ENCODE assay signal across 21 cellular contexts in genomic region chr6:122797537-122797936, GRCh38. TPM values are rescaled to one million over a fixed set of nuclear protein-coding genes. Genes with fewer than 3 reads are reported as not detected.
DNase-seq lines count a peak whose midpoint lies in the region; ATAC-seq, FAIRE-seq and TF ChIP-seq lines count a peak whose summit lies in the region.
"Had no signal": no experiment of that assay in that cellular context is flagged by ENCODE, and none has a peak within 500 bp of the region (broad histone marks: within the 10 kb centered on the region; RNA-seq: fewer than 3 reads in every experiment).

No MANE protein-coding gene starts in this region.

- H4K20me1 ChIP-seq in keratinocyte (ENCODE audit: control insufficient read depth, extremely low read depth, insufficient read depth, low read length), result no peaks in the 10 kb centered on the region

- H3K9me1 ChIP-seq in keratinocyte (ENCODE audit: control insufficient read depth, extremely low read depth, insufficient read depth, low read length), result peaks cover 2% of the 10 kb centered on the region

- no peak overlapping the region for H2AFZ ChIP-seq in keratinocyte (ENCODE audit: control insufficient read depth, low read length)

- DNase-seq in keratinocyte (ENCODE audit: low read depth, low spot score) (no peak), cortex of kidney (lab: John Stamatoyannopoulos, UW) (no peak), NCI-H345 (lab: John Stamatoyannopoulos, UW) (no peak), 8988T (no peak)
- DNase-seq: activated CD8-positive, alpha-beta memory T cell treated with anti-CD3 and anti-CD28 coated beads, Interleukin-2, amount 50 U/mL, for 4 hours; AML-193; aorta; NCI-H2171; NCI-H82; stimulated activated naive CD4-positive, alpha-beta T cell treated with Interleukin-2 at 50 U/mL for 16 hours had no signal

- dilution Hi-C loops in keratinocyte (cut with MboI; ENCODE audit: extremely low pct_ligation_motif_present, low sequenced_read_pairs), result no loop called here

- no peak overlapping the region for H3K4me3 ChIP-seq in keratinocyte (ENCODE audit: control insufficient read depth in 2 of 3, extremely low read depth in 1 of 3, insufficient read depth in 2 of 3, low read depth in 1 of 3, low read length in 3 of 3)
- H3K4me3 ChIP-seq in skeletal muscle tissue (ENCODE audit: low read length in 3 of 3), result no peak overlapping the region
- H3K4me3 ChIP-seq: mucosa of descending colon, right atrium auricular region, SK-N-MC, upper lobe of right lung had no signal

- H3K27me3 ChIP-seq in keratinocyte (ENCODE audit: control insufficient read depth, extremely low read depth, insufficient read depth, low read length) (no peaks in the 10 kb centered on the region), skeletal muscle tissue (ENCODE audit: control insufficient read depth in 3 of 3, insufficient read depth in 3 of 3, low read length in 3 of 3) (no peaks in the 10 kb centered on the region)
- H3K27me3 ChIP-seq: foreskin keratinocyte, right atrium auricular region, upper lobe of right lung had no signal

- peak; percentile 6 for ATAC-seq in GM21381 (IDR thresholded peaks at IDR 0.05; ENCODE audit: unreplicated experiment)

- H3K79me2 ChIP-seq in keratinocyte (ENCODE audit: control insufficient read depth, insufficient read depth, low read length), result no peaks in the 10 kb centered on the region

- H3K27ac ChIP-seq in VCaP (peak overlapping the region; percentile 62), keratinocyte (ENCODE audit: control insufficient read depth, insufficient read depth, low read length) (peak overlapping the region; percentile 89), skeletal muscle tissue (ENCODE audit: low read depth, low read length) (peak overlapping the region; percentile 38)
- H3K27ac ChIP-seq: neutrophil, SK-N-MC, upper lobe of right lung had no signal

- peaks cover 38% of the 10 kb centered on the region for H3K4me1 ChIP-seq in keratinocyte (ENCODE audit: control insufficient read depth, extremely low read depth, insufficient read depth, low read length)
- peaks cover 8 to 19% (median 9%) of the 10 kb centered on the region in 3 donors for H3K4me1 ChIP-seq in skeletal muscle tissue (ENCODE audit: control insufficient read depth in 3 of 3, insufficient read depth in 3 of 3, low read length in 3 of 3)
- H3K4me1 ChIP-seq: upper lobe of right lung had no signal

- no peak for FAIRE-seq in keratinocyte (lab: Jason Lieb, UNC)
- FAIRE-seq: G401.6 had no signal

- H3K36me3 ChIP-seq in keratinocyte (ENCODE audit: control insufficient read depth in 2 of 2, extremely low read depth in 1 of 2, insufficient read depth in 2 of 2, low read length in 2 of 2) (no peaks in the 10 kb centered on the region), skeletal muscle tissue (ENCODE audit: control insufficient read depth in 3 of 3, insufficient read depth in 3 of 3, low read length in 3 of 3) (peaks cover 0 to 26% (median 19%) of the 10 kb centered on the region in 3 donors)
- H3K36me3 ChIP-seq: right atrium auricular region had no signal

- H3K4me2 ChIP-seq in keratinocyte (ENCODE audit: control insufficient read depth, extremely low read depth, insufficient read depth, low read depth, low read length), result peak overlapping the region; percentile 91

- H3K9me3 ChIP-seq in keratinocyte (ENCODE audit: control insufficient read depth, low read depth, low read length) (no peaks in the 10 kb centered on the region), skeletal muscle tissue (ENCODE audit: control insufficient read depth in 3 of 3, low read length in 3 of 3) (no peaks in the 10 kb centered on the region)
- H3K9me3 ChIP-seq: mucosa of descending colon, neutrophil, right atrium auricular region, upper lobe of right lung had no signal

- H3K9ac ChIP-seq in keratinocyte (ENCODE audit: control insufficient read depth, extremely low read depth, insufficient read depth, low read length) (no peak overlapping the region), skeletal muscle tissue (ENCODE audit: low read depth in 1 of 3, low read length in 3 of 3) (no peak overlapping the region)

- TF ChIP-seq CTCF in VCaP (conservative IDR thresholded peaks at IDR 0.05) (no peak), keratinocyte (optimal IDR thresholded peaks at IDR 0.05 in 1 of 3, IDR thresholded peaks at IDR 0.05 in 1 of 3, conservative IDR thresholded peaks at IDR 0.05 in 1 of 3; ENCODE audit: extremely low read depth in 1 of 3, insufficient read depth in 2 of 3, low read length in 3 of 3) (no peak)

RNA-seq across cellular contexts. Expression of gene SMPDL3A, which starts 8.5 kb away (rescaled TPM):
- 6.2 to 13.4 TPM (median 10.8 TPM) in 3 replicates for polyA plus RNA-seq in keratinocyte
- 37.9 TPM for polyA plus RNA-seq in keratinocyte (2011; ENCODE audit: low read depth)
- polyA plus RNA-seq in keratinocyte (2011; cell fraction: cytosol; rRNA removed), result 4.9 and 7.8 TPM in 2 replicates
- 15.6 and 20.9 TPM in 2 replicates for polyA plus RNA-seq in keratinocyte (2011; cell fraction: nucleus; rRNA removed)
- 4.3 and 30.9 TPM in 2 replicates for polyA plus RNA-seq in keratinocyte (2012; ENCODE audit: low replicate concordance)
- 1.5 to 5.4 TPM (median 5.2 TPM) in 3 replicates for polyA minus RNA-seq in keratinocyte
- 9.0 TPM for polyA minus RNA-seq in keratinocyte (2011; cell fraction: cytosol; rRNA and poly(A)+ RNA removed)
- 11.6 and 13.1 TPM in 2 replicates for polyA minus RNA-seq in keratinocyte (2011; cell fraction: nucleus; rRNA and poly(A)+ RNA removed)
- total RNA-seq in skeletal muscle tissue, result 11.0 TPM

RNA-seq across cellular contexts. Expression of gene FABP7, which starts 18.0 kb away (rescaled TPM):
- not detected in 3 replicates for polyA plus RNA-seq in keratinocyte
- polyA plus RNA-seq in keratinocyte (2011; ENCODE audit: low read depth), result not detected
- polyA plus RNA-seq in keratinocyte (2011; cell fraction: cytosol; rRNA removed), result not detected in 2 replicates
- polyA plus RNA-seq in keratinocyte (2011; cell fraction: nucleus; rRNA removed), result not detected in 2 replicates
- not detected in 2 replicates for polyA plus RNA-seq in keratinocyte (2012; ENCODE audit: low replicate concordance)
- polyA minus RNA-seq in keratinocyte, result not detected in 3 replicates
- not detected for polyA minus RNA-seq in keratinocyte (2011; cell fraction: cytosol; rRNA and poly(A)+ RNA removed)
- polyA minus RNA-seq in keratinocyte (2011; cell fraction: nucleus; rRNA and poly(A)+ RNA removed), result not detected in 2 replicates
- total RNA-seq in skeletal muscle tissue, result not detected
- total RNA-seq: aorta, HT1080, mucosa of descending colon, upper lobe of right lung had no signal
- polyA plus RNA-seq: aorta had no signal

Comparison
In these comparisons a context has a peak if more than half of its experiments do, and no peak if none do; other contexts are left out.
1. H3K27ac ChIP-seq: peak in every context shown above with its lines; median percentile 89 in keratinocyte; 62 in VCaP; 38 in skeletal muscle tissue.